ENCODE assay signal across 13 cellular contexts in genomic region chr3:43345877-43346276, GRCh38. TPM values are rescaled to one million over a fixed set of nuclear protein-coding genes. Genes with fewer than 3 reads are reported as not detected.
A peak's percentile ranks its signal among the peaks of the same experiment; 100 is the strongest.
DNase-seq lines count a peak whose midpoint lies in the region; ATAC-seq and TF ChIP-seq lines count a peak whose summit lies in the region.
"Had no signal": no experiment of that assay in that cellular context is flagged by ENCODE, and none has a peak within 500 bp of the region (broad histone marks: within the 10 kb centered on the region; RNA-seq: fewer than 3 reads in every experiment).

No MANE protein-coding gene starts in this region.

- H3K4me3 ChIP-seq in mammary epithelial cell (replicated peaks in 1 of 3; ENCODE audit: insufficient read depth in 1 of 3, low read depth in 2 of 3, low read length in 3 of 3) (no peak overlapping the region), breast epithelium (no peak overlapping the region)
- H3K4me3 ChIP-seq: BLaER1 treated with 17β-estradiol and CSF1 and Interleukin-3, amounts not matched to agents 10 nM and 100 nM had no signal

- H3K27ac ChIP-seq in mammary epithelial cell (ENCODE audit: insufficient read depth, low read depth, low read length) (no peak overlapping the region), breast epithelium (no peak overlapping the region)
- H3K27ac ChIP-seq: BLaER1 treated with 17β-estradiol and CSF1 and Interleukin-3, amounts not matched to agents 10 nM and 100 nM had no signal

- H3K4me2 ChIP-seq in mammary epithelial cell (ENCODE audit: insufficient read depth, low read depth, low read length) = no peak overlapping the region
- H3K4me2 ChIP-seq: BLaER1 treated with 17β-estradiol and CSF1 and Interleukin-3, amounts not matched to agents 10 nM and 100 nM had no signal

- H3K79me2 ChIP-seq in mammary epithelial cell (ENCODE audit: insufficient read depth, low read length) = no peaks in the 10 kb centered on the region

- peaks cover 0 to under 1% (median 0%) of the 10 kb centered on the region in 3 donors for H3K9me3 Mint-ChIP-seq in T-cell

- DNase-seq in mammary epithelial cell (peak; percentile 21), breast epithelium (ENCODE audit: low spot score in 2 of 2) (no peak), T-cell (no peak), fibroblast of peridontal ligament (ENCODE audit: extremely low read depth) (peak; percentile 29), DMS153 treated with DMSO at 0.1 percent for 48 hours (lab: John Stamatoyannopoulos, UW; ENCODE audit: unreplicated experiment) (no peak), NCI-H1105 (lab: John Stamatoyannopoulos, UW) (no peak)
- peak; percentile 20 for DNase-seq in stimulated activated naive CD8-positive, alpha-beta T cell treated with anti-CD3 and anti-CD28 coated beads, Interleukin-15, Interleukin-2, amounts not matched to agents 100 U/mL and 50 U/mL, for 24 hours
- DNase-seq: activated CD4-positive, CD25-positive, alpha-beta regulatory T cell; aorta; GOT3; SHP77 had no signal

- H3K4me1 ChIP-seq in mammary epithelial cell (ENCODE audit: insufficient read depth, low read length) (no peaks in the 10 kb centered on the region), breast epithelium (no peaks in the 10 kb centered on the region)

- TF ChIP-seq CTCF in mammary epithelial cell (conservative IDR thresholded peaks at IDR 0.05 in 1 of 2, IDR thresholded peaks at IDR 0.05 in 1 of 2; ENCODE audit: extremely low read depth in 1 of 2, insufficient read depth in 1 of 2, low read depth in 1 of 2, low read length in 2 of 2) (no peak), breast epithelium (IDR thresholded peaks at IDR 0.05) (no peak)

- CTCF ChIA-PET in mammary epithelial cell (lab: Charles Lee; ENCODE audit: low non-redundant PET) = no interaction called here
- CTCF ChIA-PET in T-cell (lab: Charles Lee) = interaction anchor here in 1 of 2 donors (0.5 to 2.7 kb wide), 6 partner anchors 32 to 184 kb away, joined by 3 to 8 read pairs (median 6); no protein-coding TSS in a partner anchor

- POLR2A ChIA-PET in T-cell (lab: Charles Lee) = interaction anchor here (0.6 to 1.7 kb wide), 5 partner anchors 8 to 59 kb away, joined by 3 to 10 read pairs (median 5); no protein-coding TSS in a partner anchor

- peak overlapping the region; percentile 91 to 92 for H3K27ac Mint-ChIP-seq in T-cell

- dilution Hi-C loops in mammary epithelial cell (cut with HindIII; ENCODE audit: low sequenced_read_pairs) = no loop called here

- BruUV-seq in mammary epithelial cell (replicated peaks; lab: Mats Ljungman, UMichigan) = no TSS peak

- no peak overlapping the region for H2AFZ ChIP-seq in mammary epithelial cell (ENCODE audit: low read depth, low read length)

- ATAC-seq in T-cell (replicated peaks in 1 of 4) (peak in 1 of 4 experiments; percentile 22), HG03565 (IDR thresholded peaks at IDR 0.05; ENCODE audit: unreplicated experiment) (no peak)
- peak; percentile 89 for ATAC-seq in stimulated activated naive CD8-positive, alpha-beta T cell treated with anti-CD3 and anti-CD28 coated beads, Interleukin-15, Interleukin-2, amounts not matched to agents 100 U/mL and 50 U/mL, for 24 hours

- H3K27me3 Mint-ChIP-seq in T-cell = no peaks in the 10 kb centered on the region

- peak overlapping the region in 2 of 3 donors; percentile 7 to 73 for H3K4me3 Mint-ChIP-seq in T-cell

- H3K27me3 ChIP-seq in mammary epithelial cell (ENCODE audit: insufficient read depth, low read length) = no peaks in the 10 kb centered on the region
- H3K27me3 ChIP-seq in breast epithelium = no peaks in the 10 kb centered on the region
- H3K27me3 ChIP-seq: BLaER1 treated with 17β-estradiol and CSF1 and Interleukin-3, amounts not matched to agents 10 nM and 100 nM had no signal

- intact Hi-C loops in mammary epithelial cell (cut with micrococcal nuclease) = no loop called here
- intact Hi-C loops in breast epithelium (cut with DNase I; ENCODE audit: low total_unique reads) = no loop called here

- peaks cover 78% of the 10 kb centered on the region for H3K36me3 Mint-ChIP-seq in T-cell

- H3K36me3 ChIP-seq in mammary epithelial cell (ENCODE audit: insufficient read depth, low read length) (peaks cover 23% of the 10 kb centered on the region), breast epithelium (peaks cover 8% of the 10 kb centered on the region)

- no peak overlapping the region for H3K9ac ChIP-seq in mammary epithelial cell (ENCODE audit: insufficient read depth, low read length)
- H3K9ac ChIP-seq: BLaER1 treated with 17β-estradiol and CSF1 and Interleukin-3, amounts not matched to agents 10 nM and 100 nM had no signal

- H3K4me1 Mint-ChIP-seq in T-cell = peaks cover 82 to 83% (median 83%) of the 10 kb centered on the region in 3 donors

- WGBS in mammary epithelial cell (ENCODE audit: low coverage, missing lambda C conversion rate) = 89% methylated on average over 6 of the region's 6 CpGs

- in situ Hi-C loops in mammary epithelial cell (cut with MboI; ENCODE audit: low sequenced_read_pairs in 2 of 2) = no loop called here

- no peaks in the 10 kb centered on the region for H4K20me1 ChIP-seq in mammary epithelial cell (ENCODE audit: insufficient read depth, low read length)

- H3K9me3 ChIP-seq in mammary epithelial cell (replicated peaks; ENCODE audit: insufficient read depth, low read length) (no peaks in the 10 kb centered on the region), breast epithelium (no peaks in the 10 kb centered on the region)

- no peak for TF ChIP-seq POLR2A in breast epithelium (IDR thresholded peaks at IDR 0.05)

RNA-seq across cellular contexts. Expression of gene SNRK, which starts 59.5 kb away (rescaled TPM):
- total RNA-seq in mammary epithelial cell (10 to 100 TPM; 17.5 to 18.6 TPM), breast epithelium (10 to 100 TPM; 52.0 to 84.9 (median 72.8) TPM), T-cell (100 to 1,000 TPM in 3 of 5 donors, 10 to 100 TPM in 2; 88.1 to 165 (median 107) TPM)
- polyA plus RNA-seq in mammary epithelial cell = 7.8 TPM
- polyA minus RNA-seq in mammary epithelial cell = 27.2 TPM

Comparison
In these comparisons a context has a peak if more than half of its experiments do, and no peak if none do; other contexts are left out.
1. DNase-seq: peak in mammary epithelial cell (single experiment), fibroblast of peridontal ligament (single experiment) and stimulated activated naive CD8-positive, alpha-beta T cell treated with anti-CD3 and anti-CD28 coated beads, Interleukin-15, Interleukin-2, amounts not matched to agents 100 U/mL and 50 U/mL, for 24 hours (single experiment); none in breast epithelium (0 of 2), T-cell (0 of 34), DMS153 treated with DMSO at 0.1 percent for 48 hours (single experiment) and NCI-H1105 (single experiment).